Comparison of ENCODE assay signal across 8 cellular contexts in genomic region chr7:92832623-92833023, GRCh38. TPM values are rescaled to one million over a fixed set of nuclear protein-coding genes. Genes with fewer than 3 reads are reported as not detected.
DNase-seq lines count a peak whose midpoint lies in the region; ATAC-seq, FAIRE-seq and TF ChIP-seq lines count a peak whose summit lies in the region.

No MANE protein-coding gene starts in this region.

- H3K27ac ChIP-seq in small intestine (ENCODE audit: low read depth in 1 of 2, low read length in 1 of 2) = peak overlapping the region; percentile 80 to 94

- H3K27ac Mint-ChIP-seq in HFFc6 = peak overlapping the region; percentile 97
- H3K27ac Mint-ChIP-seq in T-cell = peak overlapping the region; percentile 82 to 87

- H3K4me1 Mint-ChIP-seq in HFFc6 (ENCODE audit: low read depth) (peaks cover 57% of the 10 kb centered on the region), T-cell (peaks cover 47 to 71% (median 52%) of the 10 kb centered on the region in 3 donors)

- H3K9me3 ChIP-seq in small intestine (ENCODE audit: control insufficient read depth, low read depth) = no peaks in the 10 kb centered on the region

- WGBS in small intestine, 3 donors = 0 to 1% (median 0%) methylated on average over 15 to 17 of the region's 17 CpGs

- H3K4me3 Mint-ChIP-seq in HFFc6 (peak overlapping the region; percentile 96), T-cell (peak overlapping the region; percentile 93 to 98 (median 97))

- H3K9me3 Mint-ChIP-seq in HFFc6 (no peaks in the 10 kb centered on the region), T-cell (no peaks in the 10 kb centered on the region)

- H3K36me3 Mint-ChIP-seq in HFFc6 (ENCODE audit: low read depth) = peaks cover 43% of the 10 kb centered on the region
- H3K36me3 Mint-ChIP-seq in T-cell = peaks cover 9% of the 10 kb centered on the region

- POLR2A ChIA-PET in T-cell (lab: Charles Lee) = interaction anchor here (0.6 to 0.8 kb wide), 4 partner anchors 10 to 197 kb away, joined by 3 read pairs; no protein-coding TSS in a partner anchor

- H3K36me3 ChIP-seq in small intestine (ENCODE audit: control insufficient read depth in 2 of 2, insufficient read depth in 2 of 2, low read length in 2 of 2) = no peaks in the 10 kb centered on the region

- H3K4me1 ChIP-seq in small intestine (ENCODE audit: control insufficient read depth in 2 of 2, insufficient read depth in 1 of 2, low read depth in 1 of 2, low read length in 1 of 2) = peaks cover 4 to 8% of the 10 kb centered on the region in 2 donors

- H3K4me3 ChIP-seq in fibroblast of the aortic adventitia (ENCODE audit: low read depth, low read length) (peak overlapping the region; percentile 96), small intestine (ENCODE audit: low read depth in 1 of 2, low read length in 2 of 2) (peak overlapping the region; percentile 64 to 86)

- no peak for TF ChIP-seq CTCF in HFFc6 (IDR thresholded peaks at IDR 0.05)
- TF ChIP-seq CTCF in fibroblast of the aortic adventitia (IDR thresholded peaks at IDR 0.05; ENCODE audit: insufficient read depth, low read length) = no peak

- DNase-seq in HFFc6 (no peak), T-cell (no peak), fibroblast of the aortic adventitia (ENCODE audit: low read depth) (no peak), small intestine (no peak), SKM-1 treated with dmso at 0.1 percent for 144 hours (lab: John Stamatoyannopoulos, UW; ENCODE audit: unreplicated experiment) (no peak), DMS79 (lab: John Stamatoyannopoulos, UW) (no peak), NCI-H748 (lab: John Stamatoyannopoulos, UW; ENCODE audit: unreplicated experiment) (no peak)

- peak; percentile 0 for ATAC-seq in GM18498 (IDR thresholded peaks at IDR 0.05; ENCODE audit: unreplicated experiment)
- peak; percentile 1 to 4 (median 3) for ATAC-seq in T-cell (replicated peaks in 1 of 4)

- no peaks in the 10 kb centered on the region; the same call in none of the 2 replicates for H3K27me3 Mint-ChIP-seq in HFFc6 (ENCODE audit: insufficient read depth)
- peaks cover 0 to 3% of the 10 kb centered on the region in 2 donors for H3K27me3 Mint-ChIP-seq in T-cell

- FAIRE-seq in small intestine (lab: Jason Lieb, UNC) = no peak

- CTCF ChIA-PET in T-cell (lab: Charles Lee) = interaction anchor here (0.5 to 4.4 kb wide), 33 partner anchors 8 to 399 kb away, joined by 3 to 22 read pairs (median 4); partner anchors contain the start of genes PEX1 (in 1 of the 2), RBM48 (in 1 of the 2) and SAMD9 (in 1 of the 2)

- H3K27me3 ChIP-seq in small intestine (ENCODE audit: control insufficient read depth in 2 of 2, insufficient read depth in 2 of 2, low read length in 2 of 2) = no peaks in the 10 kb centered on the region

RNA-seq across cellular contexts. Expression of gene CDK6, which starts 3.8 kb away (rescaled TPM):
- total RNA-seq in HFFc6 (2021; fragmentation: NEBNext Ultra II Directional; extraction: Animal tissue kit (Norgen Biotek cat#: 25700)) = 10 to 100 TPM; 54.5 to 90.0 (median 58.9) TPM
- total RNA-seq in T-cell = 100 to 1,000 TPM in 1 of 5 donors, 10 to 100 TPM in 4; 29.8 to 107 (median 43.9) TPM
- total RNA-seq in fibroblast of the aortic adventitia (ENCODE audit: low replicate concordance) = 11.6 and 36.0 TPM in 2 replicates
- polyA plus RNA-seq in small intestine = 10 to 100 TPM in 1 of 3 donors, 1 to 10 TPM in 2; 1.6 to 14.2 (median 2.0) TPM
